Comparison of ENCODE assay signal across 15 cellular contexts in the genomic region with DNA sequence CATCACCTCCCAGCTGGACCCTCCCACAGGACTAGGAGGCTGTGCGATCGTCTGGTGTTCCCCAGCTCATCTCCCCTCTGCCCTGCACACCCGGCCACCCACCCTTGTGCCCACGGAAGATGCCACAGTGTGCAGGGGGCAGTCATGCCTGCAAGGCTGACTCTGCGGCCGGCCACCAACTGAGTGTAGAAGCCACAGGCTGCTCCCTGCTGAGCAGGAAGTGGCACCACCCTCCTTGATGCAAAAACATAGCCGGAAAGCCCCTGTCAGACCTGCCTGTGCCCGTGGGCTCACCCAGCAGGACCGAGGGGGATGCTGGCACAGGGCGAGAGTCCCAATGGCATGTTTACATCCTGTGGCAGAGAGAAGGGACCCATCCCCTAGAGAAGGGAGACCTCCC. TPM values are rescaled to one million over a fixed set of nuclear protein-coding genes. Genes with fewer than 3 reads are reported as not detected.
DNase-seq lines count a peak whose midpoint lies in the region; ATAC-seq and TF ChIP-seq lines count a peak whose summit lies in the region.
"Had no signal": no experiment of that assay in that cellular context is flagged by ENCODE, and none has a peak within 500 bp of the region (broad histone marks: within the 10 kb centered on the region; RNA-seq: fewer than 3 reads in every experiment).

No MANE protein-coding gene starts in this region.

- no peak overlapping the region for H3K27ac ChIP-seq in CD8-positive, alpha-beta T cell (ENCODE audit: low read depth, low read length)

- ATAC-seq in CD8-positive, alpha-beta T cell: peak; percentile 69
- peak; percentile 7 for ATAC-seq in activated T-helper 17 cell treated with anti-CD3 and anti-CD28 coated beads, Interleukin-2, amount 50 U/mL, for 72 hours (replicated peaks)
- peak; percentile 68 to 81 for ATAC-seq in natural killer cell treated with Interleukin-12 subunit alpha and Interleukin-12 subunit beta and Interleukin-15 and Interleukin-18, amount 100 ng/mL, for 72 hours
- no peak for ATAC-seq in GM19035 (IDR thresholded peaks at IDR 0.05; ENCODE audit: unreplicated experiment)
- ATAC-seq in activated CD4-positive, CD25-positive, alpha-beta regulatory T cell treated with anti-CD3 and anti-CD28 coated beads, Interleukin-2, amount 50 U/mL, for 24 hours: no peak

- H3K27me3 ChIP-seq in CD8-positive, alpha-beta T cell (ENCODE audit: insufficient read depth, low read length): no peaks in the 10 kb centered on the region

- H3K27me3 Mint-ChIP-seq in CD8-positive, alpha-beta T cell (ENCODE audit: low read depth): peaks cover 21% of the 10 kb centered on the region
- H3K27me3 Mint-ChIP-seq in IgD-negative memory B cell: peaks cover 20% of the 10 kb centered on the region
- peaks cover 18% of the 10 kb centered on the region for H3K27me3 Mint-ChIP-seq in activated T-helper 17 cell treated with anti-CD3 and anti-CD28 coated beads, Interleukin-2, amount 50 U/mL, for 72 hours
- H3K27me3 Mint-ChIP-seq in natural killer cell treated with Interleukin-12 subunit alpha and Interleukin-12 subunit beta and Interleukin-15 and Interleukin-18, amount 100 ng/mL, for 72 hours: peaks cover 5 to 11% of the 10 kb centered on the region in 2 donors

- no peaks in the 10 kb centered on the region for H3K9me3 Mint-ChIP-seq in CD8-positive, alpha-beta T cell
- peaks cover 0 to 1% (median 0%) of the 10 kb centered on the region in 3 donors for H3K9me3 Mint-ChIP-seq in IgD-negative memory B cell
- H3K9me3 Mint-ChIP-seq in activated T-helper 17 cell treated with anti-CD3 and anti-CD28 coated beads, Interleukin-2, amount 50 U/mL, for 72 hours: no peaks in the 10 kb centered on the region
- H3K9me3 Mint-ChIP-seq in natural killer cell treated with Interleukin-12 subunit alpha and Interleukin-12 subunit beta and Interleukin-15 and Interleukin-18, amount 100 ng/mL, for 72 hours: no peaks in the 10 kb centered on the region

- H3K36me3 ChIP-seq in CD8-positive, alpha-beta T cell (ENCODE audit: insufficient read depth, low read length): no peaks in the 10 kb centered on the region

- no peaks in the 10 kb centered on the region for H3K36me3 Mint-ChIP-seq in CD8-positive, alpha-beta T cell
- H3K36me3 Mint-ChIP-seq in IgD-negative memory B cell: peaks cover 5% of the 10 kb centered on the region
- no peaks in the 10 kb centered on the region for H3K36me3 Mint-ChIP-seq in activated T-helper 17 cell treated with anti-CD3 and anti-CD28 coated beads, Interleukin-2, amount 50 U/mL, for 72 hours (ENCODE audit: low read depth)
- H3K36me3 Mint-ChIP-seq in natural killer cell treated with Interleukin-12 subunit alpha and Interleukin-12 subunit beta and Interleukin-15 and Interleukin-18, amount 100 ng/mL, for 72 hours: no peaks in the 10 kb centered on the region
- H3K36me3 Mint-ChIP-seq: CD14-positive monocyte had no signal

- H3K4me3 Mint-ChIP-seq in CD8-positive, alpha-beta T cell: peak overlapping the region; percentile 45
- peak overlapping the region; percentile 68 to 91 (median 77) for H3K4me3 Mint-ChIP-seq in IgD-negative memory B cell
- no peak overlapping the region for H3K4me3 Mint-ChIP-seq in activated T-helper 17 cell treated with anti-CD3 and anti-CD28 coated beads, Interleukin-2, amount 50 U/mL, for 72 hours
- H3K4me3 Mint-ChIP-seq in natural killer cell treated with Interleukin-12 subunit alpha and Interleukin-12 subunit beta and Interleukin-15 and Interleukin-18, amount 100 ng/mL, for 72 hours: peak overlapping the region; percentile 54

- CTCF ChIA-PET in CD8-positive, alpha-beta T cell (lab: Charles Lee): interaction anchor here (1.2 to 6.2 kb wide), 5 partner anchors 11 to 229 kb away, joined by 3 to 20 read pairs (median 6); no protein-coding TSS in a partner anchor

- no peaks in the 10 kb centered on the region for H3K9me3 ChIP-seq in CD8-positive, alpha-beta T cell (ENCODE audit: low read length)

- peak in 5 of 7 experiments; percentile 19 to 72 (median 47) for DNase-seq in CD8-positive, alpha-beta T cell
- DNase-seq in natural killer cell treated with Interleukin-12 subunit alpha and Interleukin-12 subunit beta and Interleukin-15 and Interleukin-18, amount 100 ng/mL, for 72 hours (ENCODE audit: low spot score): no peak
- DNase-seq in SHP77 (lab: John Stamatoyannopoulos, UW) (no peak), NCI-H446 treated with DMSO at 0.1 percent for 48 hours (lab: John Stamatoyannopoulos, UW) (no peak)
- DNase-seq: head of caudate nucleus; kidney glomerular epithelial cell; retina; stimulated activated CD4-positive, alpha-beta T cell treated with anti-CD3 and anti-CD28 coated beads, Interleukin-2, amount 100 ng/mL, for 24 hours had no signal

- H3K4me1 Mint-ChIP-seq in CD8-positive, alpha-beta T cell (ENCODE audit: low read depth): peaks cover 35% of the 10 kb centered on the region
- H3K4me1 Mint-ChIP-seq in IgD-negative memory B cell: peaks cover 21 to 34% (median 29%) of the 10 kb centered on the region in 3 donors
- H3K4me1 Mint-ChIP-seq in activated T-helper 17 cell treated with anti-CD3 and anti-CD28 coated beads, Interleukin-2, amount 50 U/mL, for 72 hours: peaks cover 8% of the 10 kb centered on the region
- peaks cover 23 to 25% of the 10 kb centered on the region in 2 donors for H3K4me1 Mint-ChIP-seq in natural killer cell treated with Interleukin-12 subunit alpha and Interleukin-12 subunit beta and Interleukin-15 and Interleukin-18, amount 100 ng/mL, for 72 hours (ENCODE audit: low read depth in 2 of 2)
- H3K4me1 Mint-ChIP-seq: CD14-positive monocyte had no signal

- peak overlapping the region; percentile 35 for H3K4me3 ChIP-seq in CD8-positive, alpha-beta T cell (ENCODE audit: low read depth, low read length)

- H3K27ac Mint-ChIP-seq in CD8-positive, alpha-beta T cell: peak overlapping the region; percentile 74
- peak overlapping the region; percentile 87 to 99 (median 98) for H3K27ac Mint-ChIP-seq in IgD-negative memory B cell
- no peak overlapping the region for H3K27ac Mint-ChIP-seq in activated T-helper 17 cell treated with anti-CD3 and anti-CD28 coated beads, Interleukin-2, amount 50 U/mL, for 72 hours
- H3K27ac Mint-ChIP-seq in natural killer cell treated with Interleukin-12 subunit alpha and Interleukin-12 subunit beta and Interleukin-15 and Interleukin-18, amount 100 ng/mL, for 72 hours: peak overlapping the region in 1 of 2 donors; percentile 35
- H3K27ac Mint-ChIP-seq: CD14-positive monocyte had no signal

- H3K4me1 ChIP-seq in CD8-positive, alpha-beta T cell (ENCODE audit: insufficient read depth, low read length): peaks cover 45% of the 10 kb centered on the region

- intact Hi-C loops in CD8-positive, alpha-beta T cell (cut with DNase I, micrococcal nuclease): no loop called here

- POLR2A ChIA-PET in CD8-positive, alpha-beta T cell (lab: Charles Lee): interaction anchor here (1.0 kb wide), 1 partner anchor 8 kb away, joined by 3 read pairs; no protein-coding TSS in a partner anchor

- no peak for TF ChIP-seq CTCF in CD8-positive, alpha-beta T cell (IDR thresholded peaks at IDR 0.05)

RNA-seq across cellular contexts. Expression of gene SLC12A7, which starts 40.3 kb away (rescaled TPM):
- total RNA-seq in CD8-positive, alpha-beta T cell: 10 to 100 TPM; 49.0 to 54.2 TPM
- 10.9 TPM for polyA plus RNA-seq in IgD-negative memory B cell
- 10 to 100 TPM; 17.6 to 28.2 TPM for total RNA-seq in activated T-helper 17 cell treated with anti-CD3 and anti-CD28 coated beads, Interleukin-2, amount 50 U/mL, for 72 hours
- 10 to 100 TPM; 13.5 to 21.9 TPM for total RNA-seq in natural killer cell treated with Interleukin-12 subunit alpha and Interleukin-12 subunit beta and Interleukin-15 and Interleukin-18, amount 100 ng/mL, for 72 hours

RNA-seq across cellular contexts. Expression of gene SLC6A19, which starts 49.2 kb away (rescaled TPM):
- total RNA-seq in CD8-positive, alpha-beta T cell: not detected
- polyA plus RNA-seq in IgD-negative memory B cell: not detected
- total RNA-seq in activated T-helper 17 cell treated with anti-CD3 and anti-CD28 coated beads, Interleukin-2, amount 50 U/mL, for 72 hours: not detected
- total RNA-seq in natural killer cell treated with Interleukin-12 subunit alpha and Interleukin-12 subunit beta and Interleukin-15 and Interleukin-18, amount 100 ng/mL, for 72 hours: not detected
- total RNA-seq: epithelial cell of proximal tubule, ureter had no signal
- polyA plus RNA-seq: CD14-positive monocyte had no signal

Comparison
In these comparisons a context has a peak if more than half of its experiments do, and no peak if none do; other contexts are left out.
1. ATAC-seq: peak in CD8-positive, alpha-beta T cell (single experiment), activated T-helper 17 cell treated with anti-CD3 and anti-CD28 coated beads, Interleukin-2, amount 50 U/mL, for 72 hours (single experiment) and natural killer cell treated with Interleukin-12 subunit alpha and Interleukin-12 subunit beta and Interleukin-15 and Interleukin-18, amount 100 ng/mL, for 72 hours (2 of 2); none in GM19035 (single experiment) and activated CD4-positive, CD25-positive, alpha-beta regulatory T cell treated with anti-CD3 and anti-CD28 coated beads, Interleukin-2, amount 50 U/mL, for 24 hours (0 of 2).
2. DNase-seq: peak in CD8-positive, alpha-beta T cell (5 of 7); none in natural killer cell treated with Interleukin-12 subunit alpha and Interleukin-12 subunit beta and Interleukin-15 and Interleukin-18, amount 100 ng/mL, for 72 hours (single experiment), SHP77 (0 of 2) and NCI-H446 treated with DMSO at 0.1 percent for 48 hours (single experiment).